Comparison of ENCODE assay signal across 8 cellular contexts in genomic region chr14:77181124-77181602, GRCh38. TPM values are rescaled to one million over a fixed set of nuclear protein-coding genes. Genes with fewer than 3 reads are reported as not detected.
DNase-seq lines count a peak whose midpoint lies in the region; ATAC-seq and TF ChIP-seq lines count a peak whose summit lies in the region.

No MANE protein-coding gene starts in this region.

- peaks cover 38% of the 10 kb centered on the region for H3K27me3 Mint-ChIP-seq in T-helper 1 cell treated with Interleukin-12 subunit alpha and Interleukin-12 subunit beta and Interleukin-4 antibody, amounts not matched to agents 30 μg/mL and 1 μg/mL, for 36 hours (ENCODE audit: low read depth)
- peaks cover 12 to 74% of the 10 kb centered on the region in 2 donors for H3K27me3 Mint-ChIP-seq in effector memory CD8-positive, alpha-beta T cell

- H2AFZ ChIP-seq in OCI-LY1 (ENCODE audit: low read length) (0 out of 2 replicates have a peak overlapping the region, but pooled peaks have one; percentile 60), smooth muscle cell (ENCODE audit: low read depth) (peak overlapping the region; percentile 83)

- peak overlapping the region; percentile 56 for H3K4me3 Mint-ChIP-seq in T-helper 1 cell treated with Interleukin-12 subunit alpha and Interleukin-12 subunit beta and Interleukin-4 antibody, amounts not matched to agents 30 μg/mL and 1 μg/mL, for 36 hours
- H3K4me3 Mint-ChIP-seq in effector memory CD8-positive, alpha-beta T cell = peak overlapping the region; percentile 80 to 88

- H3K36me3 ChIP-seq in OCI-LY1 (ENCODE audit: insufficient read depth, low read length) (no peaks in the 10 kb centered on the region), smooth muscle cell (ENCODE audit: low read depth) (no peaks in the 10 kb centered on the region)

- no peaks in the 10 kb centered on the region for H3K9me3 ChIP-seq in OCI-LY1 (ENCODE audit: low read length)
- no peaks in the 10 kb centered on the region for H3K9me3 ChIP-seq in smooth muscle cell (replicated peaks; ENCODE audit: low read depth)

- no peaks in the 10 kb centered on the region for H3K79me2 ChIP-seq in OCI-LY1 (ENCODE audit: insufficient read depth, low read length)
- H3K79me2 ChIP-seq in smooth muscle cell (ENCODE audit: low read depth) = no peaks in the 10 kb centered on the region

- 31% methylated on average over 9 of the region's 9 CpGs for WGBS in smooth muscle cell (ENCODE audit: low lambda C conversion rate)

- no peak for TF ChIP-seq CTCF in OCI-LY1 (IDR thresholded peaks at IDR 0.05; ENCODE audit: low read length)
- no peak for TF ChIP-seq CTCF in smooth muscle cell (IDR thresholded peaks at IDR 0.05; ENCODE audit: borderline replicate concordance, insufficient read depth, poor library complexity, severe bottlenecking)

- H3K36me3 Mint-ChIP-seq in T-helper 1 cell treated with Interleukin-12 subunit alpha and Interleukin-12 subunit beta and Interleukin-4 antibody, amounts not matched to agents 30 μg/mL and 1 μg/mL, for 36 hours (ENCODE audit: low read depth) = no peaks in the 10 kb centered on the region
- H3K36me3 Mint-ChIP-seq in effector memory CD8-positive, alpha-beta T cell (ENCODE audit: insufficient read depth) = peaks cover 2% of the 10 kb centered on the region

- no peak overlapping the region for H3K27ac Mint-ChIP-seq in T-helper 1 cell treated with Interleukin-12 subunit alpha and Interleukin-12 subunit beta and Interleukin-4 antibody, amounts not matched to agents 30 μg/mL and 1 μg/mL, for 36 hours
- H3K27ac Mint-ChIP-seq in effector memory CD8-positive, alpha-beta T cell = peak overlapping the region; percentile 44 to 86

- no peak overlapping the region for H3K9ac ChIP-seq in OCI-LY1 (ENCODE audit: low read length)
- H3K9ac ChIP-seq in smooth muscle cell (ENCODE audit: low read depth) = no peak overlapping the region

- H3K4me3 ChIP-seq in OCI-LY1 (ENCODE audit: low read depth, low read length, poor library complexity, severe bottlenecking) (peak overlapping the region; percentile 69), smooth muscle cell (peak overlapping the region; percentile 61)

- no peaks in the 10 kb centered on the region for H3K9me3 Mint-ChIP-seq in T-helper 1 cell treated with Interleukin-12 subunit alpha and Interleukin-12 subunit beta and Interleukin-4 antibody, amounts not matched to agents 30 μg/mL and 1 μg/mL, for 36 hours
- H3K9me3 Mint-ChIP-seq in effector memory CD8-positive, alpha-beta T cell = no peaks in the 10 kb centered on the region

- H3K4me1 Mint-ChIP-seq in T-helper 1 cell treated with Interleukin-12 subunit alpha and Interleukin-12 subunit beta and Interleukin-4 antibody, amounts not matched to agents 30 μg/mL and 1 μg/mL, for 36 hours (ENCODE audit: low read depth) = peaks cover 15% of the 10 kb centered on the region
- peaks cover 24 to 30% of the 10 kb centered on the region in 2 donors for H3K4me1 Mint-ChIP-seq in effector memory CD8-positive, alpha-beta T cell (ENCODE audit: low read depth in 2 of 2)

- DNase-seq in T-helper 1 cell (no peak), smooth muscle cell (lab: John Stamatoyannopoulos, UW; ENCODE audit: unreplicated experiment) (no peak), AG08396 (ENCODE audit: low spot score) (no peak), superior temporal gyrus (ENCODE audit: extremely low spot score) (no peak), DMS 273 (lab: John Stamatoyannopoulos, UW; ENCODE audit: unreplicated experiment) (no peak)
- DNase-seq in effector memory CD8-positive, alpha-beta T cell = no peak

- peak overlapping the region; percentile 30 for H3K27ac ChIP-seq in OCI-LY1 (ENCODE audit: low read depth, low read length, poor library complexity, severe bottlenecking)
- no peak overlapping the region for H3K27ac ChIP-seq in smooth muscle cell (ENCODE audit: low read depth)

- H4K20me1 ChIP-seq in OCI-LY1 (ENCODE audit: insufficient read depth, low read length) = no peaks in the 10 kb centered on the region
- H4K20me1 ChIP-seq in smooth muscle cell (ENCODE audit: low read depth) = peaks cover 14% of the 10 kb centered on the region

- ATAC-seq in effector memory CD8-positive, alpha-beta T cell (replicated peaks) = peak; percentile 8

- H3K27me3 ChIP-seq in OCI-LY1 (ENCODE audit: insufficient read depth, low read length) (no peaks in the 10 kb centered on the region), smooth muscle cell (ENCODE audit: low read depth) (no peaks in the 10 kb centered on the region)

- H3K4me2 ChIP-seq in OCI-LY1 (ENCODE audit: low read length) = peak overlapping the region; percentile 66
- H3K4me2 ChIP-seq in smooth muscle cell = peak overlapping the region; percentile 91

- H3K9me2 ChIP-seq in OCI-LY1 (ENCODE audit: low read depth, low read length) = no peaks in the 10 kb centered on the region

- H3F3A ChIP-seq in OCI-LY1 (ENCODE audit: insufficient read depth, low read length) (no peaks in the 10 kb centered on the region), smooth muscle cell (ENCODE audit: low read depth) (no peaks in the 10 kb centered on the region)

- H3K4me1 ChIP-seq in OCI-LY1 (ENCODE audit: insufficient read depth, low read length, severe bottlenecking) (peaks cover 17% of the 10 kb centered on the region), smooth muscle cell (ENCODE audit: low read depth) (no peaks in the 10 kb centered on the region)

RNA-seq across cellular contexts. Expression of gene TMEM63C, which starts 0.4 kb away (rescaled TPM):
- 4.3 and 10.4 TPM in 2 replicates for total RNA-seq in smooth muscle cell
- polyA plus RNA-seq in smooth muscle cell = 7.7 and 8.7 TPM in 2 replicates

RNA-seq across cellular contexts. Expression of gene ZDHHC22, which starts 39.6 kb away (rescaled TPM):
- total RNA-seq in smooth muscle cell = not detected in 2 replicates
- polyA plus RNA-seq in smooth muscle cell = not detected in 2 replicates
